Comparison of ENCODE assay signal across 9 cellular contexts in genomic region chr14:99568567-99569560, GRCh38. TPM values are rescaled to one million over a fixed set of nuclear protein-coding genes. Genes with fewer than 3 reads are reported as not detected.
DNase-seq lines count a peak whose midpoint lies in the region; ATAC-seq, FAIRE-seq and TF ChIP-seq lines count a peak whose summit lies in the region.
"Had no signal": no experiment of that assay in that cellular context is flagged by ENCODE, and none has a peak within 500 bp of the region (broad histone marks: within the 10 kb centered on the region; RNA-seq: fewer than 3 reads in every experiment).

No MANE protein-coding gene starts in this region.

- H3K4ac ChIP-seq in H9 (ENCODE audit: low read depth, low read length) = no peak overlapping the region

- H3K4me1 ChIP-seq in H9 (ENCODE audit: insufficient read depth, low read length) (peaks cover 4% of the 10 kb centered on the region; the same call in 1 of the 2 replicates), small intestine (ENCODE audit: control insufficient read depth in 2 of 2, insufficient read depth in 1 of 2, low read depth in 1 of 2, low read length in 1 of 2) (peaks cover 14 to 16% of the 10 kb centered on the region in 2 donors), OCI-LY7 (ENCODE audit: insufficient read depth, low read length, poor library complexity, severe bottlenecking) (peaks cover 15% of the 10 kb centered on the region)

- no peak overlapping the region for H2BK15ac ChIP-seq in H9 (ENCODE audit: low read depth, low read length)

- H3K56ac ChIP-seq in H9 (ENCODE audit: insufficient read length, low read depth, low read length) = no peak overlapping the region

- H2AFZ ChIP-seq in H9 (ENCODE audit: low read length) (no peak overlapping the region), OCI-LY7 (ENCODE audit: low read length) (no peak overlapping the region)

- peaks cover 84 to 99% of the 10 kb centered on the region in 2 experiments for H3K4me1 Mint-ChIP-seq in H9

- TF ChIP-seq POLR2A in erythroblast (IDR thresholded peaks at IDR 0.05; ENCODE audit: low read length) = no peak

- no peak overlapping the region for H4K5ac ChIP-seq in H9 (ENCODE audit: insufficient read length, low read depth, low read length)

- H2BK5ac ChIP-seq in H9 (ENCODE audit: insufficient read length, low read length) = no peak overlapping the region

- no peaks in the 10 kb centered on the region for H3K9me2 ChIP-seq in OCI-LY7 (ENCODE audit: insufficient read depth, low read length)

- H3K4me3 ChIP-seq in small intestine (ENCODE audit: low read depth in 1 of 2, low read length in 2 of 2) = no peak overlapping the region
- H3K4me3 ChIP-seq in OCI-LY7 (ENCODE audit: low read depth, low read length, poor library complexity, severe bottlenecking) = no peak overlapping the region

- no peak for ATAC-seq in HG02884 (IDR thresholded peaks at IDR 0.05; ENCODE audit: unreplicated experiment)

- TF ChIP-seq CTCF in H9 (conservative IDR thresholded peaks at IDR 0.05) (no peak), OCI-LY7 (conservative IDR thresholded peaks at IDR 0.05; ENCODE audit: low read length) (no peak)

- FAIRE-seq in small intestine (lab: Jason Lieb, UNC) = no peak

- H3K9me3 ChIP-seq in H9 (ENCODE audit: control insufficient read depth, low read depth, low read length) (no peaks in the 10 kb centered on the region), small intestine (ENCODE audit: control insufficient read depth, low read depth) (no peaks in the 10 kb centered on the region), OCI-LY7 (ENCODE audit: low read length) (no peaks in the 10 kb centered on the region)

- no peak overlapping the region for H2BK120ac ChIP-seq in H9 (ENCODE audit: low read depth, low read length, poor library complexity, severe bottlenecking)

- H3K79me1 ChIP-seq in H9 (ENCODE audit: insufficient read depth, low read depth, low read length, poor library complexity, severe bottlenecking) = no peaks in the 10 kb centered on the region

- no TSS peak for BruUV-seq in OCI-LY7 (replicated peaks; lab: Mats Ljungman, UMichigan)

- no peak overlapping the region for H2BK20ac ChIP-seq in H9 (ENCODE audit: low read depth, low read length, poor library complexity, severe bottlenecking)

- no peak overlapping the region for H3K18ac ChIP-seq in H9 (ENCODE audit: insufficient read length, low read depth, low read length)

- H3K4me3 Mint-ChIP-seq in H9 = no peak overlapping the region

- no peaks in the 10 kb centered on the region for H3K23me2 ChIP-seq in H9 (ENCODE audit: insufficient read length, low read depth, low read length, poor library complexity, severe bottlenecking)

- DNase-seq in H9 (no peak), NCI-H748 treated with DMSO at 0.1 percent for 48 hours (lab: John Stamatoyannopoulos, UW) (peak; percentile 12), erythroblast (lab: John Stamatoyannopoulos, UW) (peak; percentile 50 to 57), small intestine (peak; percentile 61), OCI-LY7 (ENCODE audit: low spot score) (no peak), NOMO-1 treated with DMSO at 0.1 percent for 48 hours (lab: John Stamatoyannopoulos, UW; ENCODE audit: unreplicated experiment) (no peak)
- no peak for DNase-seq in stimulated activated naive CD4-positive, alpha-beta T cell treated with Interleukin-2 at 50 U/mL for 16 hours (lab: John Stamatoyannopoulos, UW)
- DNase-seq: activated CD4-positive, alpha-beta T cell treated with anti-CD3 and anti-CD28 coated beads, Interleukin-2, amount 50 U/mL, for 4 hours had no signal

- no peaks in the 10 kb centered on the region; the same call in 1 of the 2 replicates for H3K79me2 ChIP-seq in H9 (ENCODE audit: insufficient read depth, low read length)
- no peaks in the 10 kb centered on the region for H3K79me2 ChIP-seq in OCI-LY7 (ENCODE audit: insufficient read depth, low read depth, low read length)

- H2BK12ac ChIP-seq in H9 (ENCODE audit: insufficient read length, low read depth, low read length) = no peak overlapping the region

- H3K27ac Mint-ChIP-seq in H9 = peak overlapping the region in 2 of 3 experiments; percentile 39 to 52; a peak in 1 of 7 replicates

- H4K20me1 ChIP-seq in H9 (ENCODE audit: control insufficient read depth, insufficient read depth, insufficient read length) = no peaks in the 10 kb centered on the region
- no peaks in the 10 kb centered on the region for H4K20me1 ChIP-seq in OCI-LY7 (ENCODE audit: insufficient read depth, low read length)

- H3K9ac ChIP-seq in H9 (ENCODE audit: extremely low read depth, insufficient read length, low read length) = no peak overlapping the region

- CTCF ChIA-PET in OCI-LY7 (lab: Charles Lee; ENCODE audit: unreplicated experiment) = no interaction called here

- 0 out of 7 replicates have a peak, but pooled peaks cover 0 to 1% (median 0%) of the 10 kb centered on the region in 3 experiments for H3K36me3 Mint-ChIP-seq in H9 (ENCODE audit: insufficient read depth in 1 of 3, low read depth in 3 of 3)

- H3K36me3 ChIP-seq in small intestine (ENCODE audit: control insufficient read depth in 2 of 2, insufficient read depth in 2 of 2, low read length in 2 of 2) = no peaks in the 10 kb centered on the region
- H3K36me3 ChIP-seq in OCI-LY7 (ENCODE audit: insufficient read depth, low read length) = no peaks in the 10 kb centered on the region

- no peaks in the 10 kb centered on the region for H3K27me3 ChIP-seq in H9 (ENCODE audit: insufficient read depth, low read length)
- H3K27me3 ChIP-seq in small intestine (ENCODE audit: control insufficient read depth in 2 of 2, insufficient read depth in 2 of 2, low read length in 2 of 2) = no peaks in the 10 kb centered on the region

- peaks cover 18% of the 10 kb centered on the region for H3K27me3 Mint-ChIP-seq in H9 (ENCODE audit: low read depth)

- POLR2A ChIA-PET in OCI-LY7 (lab: Charles Lee) = no interaction called here

- no peak overlapping the region for H2AK5ac ChIP-seq in H9 (ENCODE audit: insufficient read length, low read length)

- no peaks in the 10 kb centered on the region; a peak in 1 of 5 replicates for H3K9me3 Mint-ChIP-seq in H9

- H3K23ac ChIP-seq in H9 (ENCODE audit: insufficient read length, low read depth, low read length) = no peak overlapping the region

- intact Hi-C loops in OCI-LY7 (cut with micrococcal nuclease; ENCODE audit: unreplicated experiment) = no loop called here

- no peak overlapping the region for H4K91ac ChIP-seq in H9 (ENCODE audit: insufficient read length, low read depth, low read length)

- H3T11ph ChIP-seq in H9 (ENCODE audit: low read length) = no peak overlapping the region

- H3K27ac ChIP-seq in H9 (ENCODE audit: insufficient read length, low read depth, low read length) (no peak overlapping the region), small intestine (ENCODE audit: low read depth in 1 of 2, low read length in 1 of 2) (no peak overlapping the region), OCI-LY7 (ENCODE audit: low read depth, low read length, poor library complexity, severe bottlenecking) (no peak overlapping the region)

- H3K4me2 ChIP-seq in H9 (ENCODE audit: insufficient read depth, insufficient read length, low read length) = no peak overlapping the region
- H3K4me2 ChIP-seq in OCI-LY7 (ENCODE audit: low read length) = no peak overlapping the region

- H3K14ac ChIP-seq in H9 (ENCODE audit: insufficient read depth, low read length) = no peak overlapping the region

- H4K8ac ChIP-seq in H9 (replicated peaks; ENCODE audit: insufficient read length, low read depth, low read length) = no peak overlapping the region

- no CpG with 5 or more reads among the region's 22 CpGs for WGBS in H9 (ENCODE audit: extremely low coverage, insufficient read length, low lambda C conversion rate)
- 44 to 54% (median 48%) methylated on average over 22 of the region's 22 CpGs for WGBS in small intestine, 3 donors

RNA-seq across cellular contexts. Expression of gene CCDC85C, which starts 35.1 kb away (rescaled TPM):
- total RNA-seq in H9 (2021) (33.2 and 36.3 TPM in 2 replicates), OCI-LY7 (2022) (14.6 and 15.0 TPM in 2 replicates)
- polyA plus RNA-seq in small intestine = 10 to 100 TPM; 17.6 to 42.3 (median 26.8) TPM
- total RNA-seq in OCI-LY7 (2014; rRNA removed; shearing (Covaris generic)) = 3.6 and 6.4 TPM in 2 replicates

Comparison
In these comparisons a context has a peak if more than half of its experiments do, and no peak if none do; other contexts are left out.
1. DNase-seq: peak in NCI-H748 treated with DMSO at 0.1 percent for 48 hours (single experiment), erythroblast (2 of 2) and small intestine (single experiment); none in H9 (single experiment), stimulated activated naive CD4-positive, alpha-beta T cell treated with Interleukin-2 at 50 U/mL for 16 hours (single experiment), OCI-LY7 (single experiment) and NOMO-1 treated with DMSO at 0.1 percent for 48 hours (single experiment).